In the genomic region with DNA sequence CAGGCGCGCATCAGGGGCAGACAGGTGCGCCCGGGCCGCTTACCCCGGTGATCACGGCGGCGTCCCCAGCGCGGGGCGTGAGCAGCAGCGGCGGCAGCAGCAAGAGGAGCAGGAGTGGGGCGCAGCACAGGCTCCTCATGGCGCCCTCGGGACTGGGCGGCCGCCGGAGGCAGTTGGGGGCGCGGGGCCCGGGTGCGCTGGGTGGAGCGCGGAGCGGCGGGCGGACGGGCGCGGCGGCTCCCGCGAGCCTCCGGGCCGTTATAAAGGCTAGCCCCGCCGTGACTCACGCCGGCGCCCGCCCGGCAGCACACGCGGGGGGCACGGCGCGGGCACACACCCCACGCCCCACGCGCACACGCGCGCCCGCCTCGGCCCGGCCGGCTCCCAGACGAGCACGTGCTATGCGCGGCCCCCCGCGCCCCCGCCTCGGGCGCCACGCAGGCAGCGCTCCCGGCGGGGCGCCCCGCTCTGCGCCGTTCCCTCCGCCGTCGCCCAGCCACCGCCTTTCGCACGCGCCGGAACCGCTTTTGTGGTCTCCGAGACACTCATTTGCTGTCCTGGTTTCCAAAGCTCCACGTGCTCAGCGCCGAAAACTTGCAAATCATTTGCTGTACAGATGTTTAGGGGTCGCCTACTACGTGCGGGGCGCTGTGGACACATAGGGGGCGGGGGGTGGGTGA, we compare ENCODE assay signal across 9 cellular contexts. TPM values are rescaled to one million over a fixed set of nuclear protein-coding genes. Genes with fewer than 3 reads are reported as not detected.
DNase-seq lines count a peak whose midpoint lies in the region; ATAC-seq, FAIRE-seq and TF ChIP-seq lines count a peak whose summit lies in the region.
"Had no signal": no experiment of that assay in that cellular context is flagged by ENCODE, and none has a peak within 500 bp of the region (broad histone marks: within the 10 kb centered on the region; RNA-seq: fewer than 3 reads in every experiment).

A gene with protein sequence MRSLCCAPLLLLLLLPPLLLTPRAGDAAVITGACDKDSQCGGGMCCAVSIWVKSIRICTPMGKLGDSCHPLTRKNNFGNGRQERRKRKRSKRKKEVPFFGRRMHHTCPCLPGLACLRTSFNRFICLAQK (minus strand): TSS at position 235 of the 680 bp plus-strand sequence. CDS start 96 bp downstream, at position 139.

- H3K9ac ChIP-seq in HepG2 (ENCODE audit: insufficient read depth, low read depth, low read length), result no peak within 1 kb of the TSS

- no peaks in the 10 kb centered on the region for H3K79me2 ChIP-seq in HepG2 (ENCODE audit: insufficient read depth, low read length)

- no peaks in the 10 kb centered on the region; the same call in 1 of the 2 replicates for H4K20me1 ChIP-seq in HepG2 (ENCODE audit: insufficient read depth, low read length)

- intact Hi-C loops in HepG2 (cut with micrococcal nuclease; ENCODE audit: unreplicated experiment), result loop anchor here (10.0 kb wide), 1 partner anchor 390 kb away; no protein-coding TSS in a partner anchor

- CTCF ChIA-PET in activated CD4-positive, alpha-beta memory T cell treated with anti-CD3 and anti-CD28 coated beads, Interleukin-2, amount 10 ng/mL, durations not matched to agents 7 days and 5 days (lab: Charles Lee), result interaction anchor here (1.7 kb wide), 1 partner anchor 55 kb away, joined by 7 read pairs; no protein-coding TSS in a partner anchor
- CTCF ChIA-PET in HepG2 (lab: Yijun Ruan, JAX; ENCODE audit: low intra/inter-chr PET ratio, low total read pairs), result no interaction called here

- no peak for TF ChIP-seq RAD21 in HepG2 (CRISPR knock-in tag; IDR thresholded peaks at IDR 0.05)

- no peak within 1 kb of the TSS for H3K27ac ChIP-seq in foreskin keratinocyte
- peak within 1 kb of the TSS in 2 of 21 experiments; percentile 31 to 39 for H3K27ac ChIP-seq in skin epidermis
- H3K27ac ChIP-seq in HepG2 (ENCODE audit: extremely low read length, insufficient read depth, low read length), result no peak within 1 kb of the TSS

- H3K27me3 Mint-ChIP-seq in activated CD4-positive, alpha-beta memory T cell treated with anti-CD3 and anti-CD28 coated beads, Interleukin-2, amount 10 ng/mL, durations not matched to agents 7 days and 5 days, result peaks cover 60% of the 10 kb centered on the region

- ATAC-seq in foreskin keratinocyte, result peak; percentile 72
- ATAC-seq in HG02798 (IDR thresholded peaks at IDR 0.05; ENCODE audit: poor library complexity, unreplicated experiment), result no peak
- no peak for ATAC-seq in GM19467 (IDR thresholded peaks at IDR 0.05; ENCODE audit: unreplicated experiment)
- no peak; the same call in 2 of the 3 replicates for ATAC-seq in HepG2

- peaks cover 80% of the 10 kb centered on the region for H3K27me3 ChIP-seq in foreskin keratinocyte
- peaks cover 2 to 39% of the 10 kb centered on the region in 2 experiments; a peak in 3 of 5 replicates for H3K27me3 ChIP-seq in HepG2 (ENCODE audit: control insufficient read depth in 1 of 2, insufficient read depth in 2 of 2, low read length in 2 of 2)

- H3K9me3 ChIP-seq in HepG2 (ENCODE audit: low read length), result no peaks in the 10 kb centered on the region

- TF ChIP-seq POLR2A in HepG2 (IDR thresholded peaks at IDR 0.05; ENCODE audit: insufficient read depth in 1 of 2, low read depth in 2 of 2, low read length in 2 of 2), result no peak

- no peaks in the 10 kb centered on the region for H3K36me3 Mint-ChIP-seq in activated CD4-positive, alpha-beta memory T cell treated with anti-CD3 and anti-CD28 coated beads, Interleukin-2, amount 10 ng/mL, durations not matched to agents 7 days and 5 days (ENCODE audit: low read depth)

- no peak within 1 kb of the TSS for H3K4me2 ChIP-seq in HepG2 (ENCODE audit: low read depth, low read length)

- H3K9me3 Mint-ChIP-seq in activated CD4-positive, alpha-beta memory T cell treated with anti-CD3 and anti-CD28 coated beads, Interleukin-2, amount 10 ng/mL, durations not matched to agents 7 days and 5 days, result no peaks in the 10 kb centered on the region

- WGBS in HepG2 (ENCODE audit: low lambda C conversion rate), result 6% methylated on average over 12 of the region's 94 CpGs

- in situ Hi-C loops in HepG2 (cut with HindIII; ENCODE audit: extremely low pct_ligation_motif_present, low pct_unique_long_range_greater_than_20kb), result no loop called here

- POLR2A ChIA-PET in activated CD4-positive, alpha-beta memory T cell treated with anti-CD3 and anti-CD28 coated beads, Interleukin-2, amount 10 ng/mL, durations not matched to agents 7 days and 5 days (lab: Charles Lee), result interaction anchor here (1.3 kb wide), 1 partner anchor 31 kb away, joined by 3 read pairs; the partner anchor contains the start of gene GPR27
- POLR2A ChIA-PET in HepG2 (lab: Yijun Ruan, JAX), result no interaction called here

- no peak within 1 kb of the TSS for H3K27ac Mint-ChIP-seq in activated CD4-positive, alpha-beta memory T cell treated with anti-CD3 and anti-CD28 coated beads, Interleukin-2, amount 10 ng/mL, durations not matched to agents 7 days and 5 days

- H3K4me1 Mint-ChIP-seq in activated CD4-positive, alpha-beta memory T cell treated with anti-CD3 and anti-CD28 coated beads, Interleukin-2, amount 10 ng/mL, durations not matched to agents 7 days and 5 days, result peaks cover 37% of the 10 kb centered on the region

- TF ChIP-seq EP300 in HepG2 (IDR thresholded peaks at IDR 0.05; ENCODE audit: low read depth in 2 of 2, low read length in 2 of 2) (no peak), HepG2 (CRISPR knock-in tag; IDR thresholded peaks at IDR 0.05; ENCODE audit: borderline replicate concordance) (no peak)

- TF ChIP-seq CTCF in foreskin keratinocyte (conservative IDR thresholded peaks at IDR 0.05), result no peak
- TF ChIP-seq CTCF in HepG2 (CRISPR knock-in tag; IDR thresholded peaks at IDR 0.05), result no peak

- H3K4me3 Mint-ChIP-seq in activated CD4-positive, alpha-beta memory T cell treated with anti-CD3 and anti-CD28 coated beads, Interleukin-2, amount 10 ng/mL, durations not matched to agents 7 days and 5 days, result peak within 1 kb of the TSS; percentile 72

- no TSS peak for BruUV-seq in HepG2 (replicated peaks; lab: Mats Ljungman, UMichigan)

- FAIRE-seq in HepG2 (lab: Jason Lieb, UNC), result no peak
- FAIRE-seq: A204.1 had no signal

- no peaks in the 10 kb centered on the region for H3K36me3 ChIP-seq in HepG2 (replicated peaks in 1 of 2; ENCODE audit: control insufficient read depth in 1 of 2, insufficient read depth in 2 of 2, low read length in 2 of 2)

- peak within 1 kb of the TSS; percentile 5 to 39 (median 24) for H3K4me3 ChIP-seq in skin epidermis
- H3K4me3 ChIP-seq in HepG2 (replicated peaks in 1 of 3; ENCODE audit: insufficient read depth in 1 of 3, low read depth in 2 of 3, low read length in 3 of 3), result peak within 1 kb of the TSS in 1 of 3 experiments; percentile 23; a peak in 1 of 6 replicates

- DNase-seq in NCI-H1092 treated with DMSO at 0.1 percent for 48 hours (lab: John Stamatoyannopoulos, UW), result peak; percentile 1
- DNase-seq in NCI-H1092 (lab: John Stamatoyannopoulos, UW), result no peak
- peak; percentile 50 for DNase-seq in activated CD4-positive, alpha-beta memory T cell treated with anti-CD3 and anti-CD28 coated beads, Interleukin-2, amount 10 ng/mL, durations not matched to agents 7 days and 5 days
- DNase-seq in foreskin keratinocyte, result no peak
- DNase-seq in HepG2 (ENCODE audit: low spot score), result no peak

- H2AFZ ChIP-seq in HepG2 (ENCODE audit: low read length), result no peak within 1 kb of the TSS

- H3K4me1 ChIP-seq in foreskin keratinocyte (no peaks in the 10 kb centered on the region), HepG2 (ENCODE audit: insufficient read depth, low read length) (no peaks in the 10 kb centered on the region)

TF ChIP-seq in HepG2, 621 proteins besides CTCF, POLR2A, EP300 and RAD21 (continues in another document):
- TF ChIP-seq FOXP1 (IDR thresholded peaks at IDR 0.05) (no peak), FOXP1 (CRISPR knock-in tag; IDR thresholded peaks at IDR 0.05) (no peak), ZNF775 (CRISPR knock-in tag; IDR thresholded peaks at IDR 0.05; ENCODE audit: borderline replicate concordance) (no peak), CC2D1A (CRISPR knock-in tag; IDR thresholded peaks at IDR 0.05) (no peak)
- TF ChIP-seq, protein P1, sequence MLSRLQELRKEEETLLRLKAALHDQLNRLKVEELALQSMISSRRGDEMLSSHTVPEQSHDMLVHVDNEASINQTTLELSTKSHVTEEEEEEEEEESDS (CRISPR knock-in tag; IDR thresholded peaks at IDR 0.05; ENCODE audit: borderline replicate concordance), result no peak

RNA-seq across cellular contexts. Expression of the gene that starts here (rescaled TPM):
- 1 to 10 TPM; 2.5 to 2.8 TPM for total RNA-seq in activated CD4-positive, alpha-beta memory T cell treated with anti-CD3 and anti-CD28 coated beads, Interleukin-2, amount 10 ng/mL, durations not matched to agents 7 days and 5 days
- total RNA-seq in foreskin keratinocyte (not detected in 2 replicates), HepG2 (2016; rRNA removed; fragmentation: Illumina TruSeq; extraction: Trizol) (not detected in 2 replicates)
- polyA plus RNA-seq in foreskin keratinocyte (not detected in 2 replicates), HepG2 (2011; rRNA removed) (not detected in 2 replicates)
- not detected in 2 replicates for total RNA-seq in HepG2 (2016; cell fraction: cytosol; rRNA removed; fragmentation: Illumina TruSeq; extraction: Trizol; ENCODE audit: low read depth)
- not detected in 2 replicates for total RNA-seq in HepG2 (2016; cell fraction: insoluble cytoplasmic fraction; rRNA removed; fragmentation: Illumina TruSeq; extraction: Trizol)
- total RNA-seq in HepG2 (2016; cell fraction: membrane; rRNA removed; fragmentation: Illumina TruSeq; extraction: Trizol), result not detected in 2 replicates
- not detected in 2 replicates for total RNA-seq in HepG2 (2016; cell fraction: nucleus; rRNA removed; fragmentation: Illumina TruSeq; extraction: Trizol)
- not detected in 2 replicates for polyA plus RNA-seq in HepG2 (2011; cell fraction: cytosol; rRNA removed)
- not detected in 2 replicates for polyA plus RNA-seq in HepG2 (2011; cell fraction: nucleus; rRNA removed)
- not detected in 2 replicates for polyA plus RNA-seq in HepG2 (2012)
- polyA plus RNA-seq in HepG2 (2016; cell fraction: cytosol; fragmentation: Illumina TruSeq; extraction: Trizol; ENCODE audit: low read depth), result not detected in 2 replicates
- not detected in 2 replicates for polyA plus RNA-seq in HepG2 (2016; cell fraction: insoluble cytoplasmic fraction; fragmentation: Illumina TruSeq; extraction: Trizol; ENCODE audit: low read depth)
- polyA plus RNA-seq in HepG2 (2016; cell fraction: membrane; fragmentation: Illumina TruSeq; extraction: Trizol; ENCODE audit: low read depth), result not detected in 2 replicates
- not detected in 2 replicates for polyA plus RNA-seq in HepG2 (2016; cell fraction: nucleus; fragmentation: Illumina TruSeq; extraction: Trizol; ENCODE audit: insufficient read depth, low read depth)
- polyA minus RNA-seq in HepG2 (2011; rRNA and poly(A)+ RNA removed; ENCODE audit: low replicate concordance), result not detected in 2 replicates
- polyA minus RNA-seq in HepG2 (2011; cell fraction: cytosol; rRNA and poly(A)+ RNA removed), result not detected in 2 replicates
- polyA minus RNA-seq in HepG2 (2011; cell fraction: nucleus; rRNA and poly(A)+ RNA removed), result not detected in 2 replicates

Comparison
In these comparisons a context has a peak if more than half of its experiments do, and no peak if none do; other contexts are left out.
1. DNase-seq: peak in NCI-H1092 treated with DMSO at 0.1 percent for 48 hours (single experiment) and activated CD4-positive, alpha-beta memory T cell treated with anti-CD3 and anti-CD28 coated beads, Interleukin-2, amount 10 ng/mL, durations not matched to agents 7 days and 5 days (single experiment); none in NCI-H1092 (single experiment), foreskin keratinocyte (0 of 2) and HepG2 (single experiment).
2. Peak in ATAC-seq in foreskin keratinocyte; RNA of the gene not detected or under 1 TPM.